In genomic region chr4:152180369-152180768, GRCh38 we compare ENCODE assay signal across 11 cellular contexts.
"Had no signal": no experiment of that assay in that cellular context is flagged by ENCODE, and none has a peak within 500 bp of the region (broad histone marks: within the 10 kb centered on the region; RNA-seq: fewer than 3 reads in every experiment).

No MANE protein-coding gene starts in this region.

- H3K27ac ChIP-seq: HL-60, KMS-11 had no signal

- H2AFZ ChIP-seq: GM23338 had no signal

- H3K9ac ChIP-seq: KMS-11 had no signal

- H3K27ac Mint-ChIP-seq: GM23338, H9, IgD-negative memory B cell had no signal

- H3K4me2 ChIP-seq: GM23338, KMS-11 had no signal

- H3K9me3 Mint-ChIP-seq: GM23338 had no signal

- H3K4me1 Mint-ChIP-seq: GM23338, H9, IgD-negative memory B cell had no signal

- FAIRE-seq: H1, H54, HepG2 had no signal

- H3K4me3 Mint-ChIP-seq: GM23338, H9, IgD-negative memory B cell had no signal

- H3K4me3 ChIP-seq: GM23338 had no signal

- DNase-seq: H9, HCEC 1CT, Karpas-422, KBM-7 had no signal

- ATAC-seq: GM23338, HepG2 had no signal

- H3K36me3 Mint-ChIP-seq: IgD-negative memory B cell had no signal
